9 cellular contexts compared by ENCODE assay signal in genomic region chr1:85224734-85225623, GRCh38. TPM values are rescaled to one million over a fixed set of nuclear protein-coding genes. Genes with fewer than 3 reads are reported as not detected.
DNase-seq lines count a peak whose midpoint lies in the region; ATAC-seq and TF ChIP-seq lines count a peak whose summit lies in the region.
"Had no signal": no experiment of that assay in that cellular context is flagged by ENCODE, and none has a peak within 500 bp of the region (broad histone marks: within the 10 kb centered on the region; RNA-seq: fewer than 3 reads in every experiment).

No MANE protein-coding gene starts in this region.

- no peak for TF ChIP-seq RAD21 in neural cell (conservative IDR thresholded peaks at IDR 0.05)

- no peak overlapping the region for H2AFZ ChIP-seq in neural cell (ENCODE audit: low read depth, low read length)

- peaks cover 46% of the 10 kb centered on the region for H3K4me1 ChIP-seq in HAP-1

- no peak for TF ChIP-seq CTCF in neural cell (IDR thresholded peaks at IDR 0.05; ENCODE audit: poor library complexity, severe bottlenecking)

- H3F3A ChIP-seq in neural cell (ENCODE audit: insufficient read depth, low read length, poor library complexity, severe bottlenecking): no peaks in the 10 kb centered on the region

- ATAC-seq in GM21360 (IDR thresholded peaks at IDR 0.05; ENCODE audit: unreplicated experiment): no peak
- no peak for ATAC-seq in HG03378 (IDR thresholded peaks at IDR 0.05; ENCODE audit: unreplicated experiment)
- no peak for ATAC-seq in GM18517 (IDR thresholded peaks at IDR 0.05; ENCODE audit: unreplicated experiment)

- H3K9ac ChIP-seq in neural cell (ENCODE audit: low read length): no peak overlapping the region

- H3K79me2 ChIP-seq in neural cell (replicated peaks; ENCODE audit: insufficient read depth, low read length): no peaks in the 10 kb centered on the region

- no peak overlapping the region for H3K4me2 ChIP-seq in neural cell (ENCODE audit: low read length)

- in situ Hi-C loops in HAP-1 (cut with MboI; ENCODE audit: low sequenced_read_pairs): no loop called here

- H4K20me1 ChIP-seq in neural cell (ENCODE audit: insufficient read depth): no peaks in the 10 kb centered on the region

- H3K9me3 ChIP-seq in HAP-1 (no peaks in the 10 kb centered on the region), neural cell (ENCODE audit: low read length) (no peaks in the 10 kb centered on the region)
- H3K9me3 ChIP-seq: breast epithelium had no signal

- no peaks in the 10 kb centered on the region for H3K27me3 ChIP-seq in HAP-1 (ENCODE audit: low read depth)
- no peaks in the 10 kb centered on the region for H3K27me3 ChIP-seq in neural cell (ENCODE audit: insufficient read depth, low read depth, low read length)
- H3K27me3 ChIP-seq: breast epithelium had no signal

- DNase-seq in HAP-1 (ENCODE audit: low spot score in 2 of 2) (peak; percentile 65 to 68), NCI-H510A (lab: John Stamatoyannopoulos, UW) (peak; percentile 98), fibroblast of peridontal ligament (ENCODE audit: extremely low read depth) (peak; percentile 43)
- DNase-seq in central memory CD4-positive, alpha-beta T cell: no peak

- H3K36me3 ChIP-seq in HAP-1 (replicated peaks): no peaks in the 10 kb centered on the region
- H3K36me3 ChIP-seq in neural cell (ENCODE audit: insufficient read depth, low read length): no peaks in the 10 kb centered on the region
- H3K36me3 ChIP-seq: breast epithelium had no signal

- no peak for TF ChIP-seq EP300 in neural cell (conservative IDR thresholded peaks at IDR 0.05; ENCODE audit: poor library complexity, severe bottlenecking)

- no peaks in the 10 kb centered on the region for H3K9me2 ChIP-seq in neural cell (ENCODE audit: insufficient read depth, low read length)

- H3K27ac ChIP-seq in neural cell (ENCODE audit: low read length): no peak overlapping the region

- H3K4me3 ChIP-seq in HAP-1 (no peak overlapping the region), neural cell (ENCODE audit: low read length) (no peak overlapping the region)
- H3K4me3 ChIP-seq: breast epithelium had no signal

TF ChIP-seq in neural cell, 6 proteins besides CTCF, POLR2A, EP300 and RAD21:
- peak; percentile 40 for TF ChIP-seq POLR2AphosphoS5 (IDR thresholded peaks at IDR 0.05)
- no peak for TF ChIP-seq SMC3 (conservative IDR thresholded peaks at IDR 0.05; ENCODE audit: poor library complexity)

RNA-seq across cellular contexts. Expression of gene SYDE2, which starts 24.2 kb away (rescaled TPM):
- 0.66 and 0.90 TPM in 2 replicates for polyA plus RNA-seq in neural cell
- 6.6 and 7.9 TPM in 2 replicates for polyA minus RNA-seq in neural cell

RNA-seq across cellular contexts. Expression of gene C1orf52, which starts 34.5 kb away (rescaled TPM):
- polyA plus RNA-seq in neural cell: 94.6 and 103 TPM in 2 replicates
- polyA minus RNA-seq in neural cell: 45.0 and 45.8 TPM in 2 replicates

RNA-seq across cellular contexts. Expression of gene BCL10, which starts 51.5 kb away (rescaled TPM):
- 17.3 and 18.9 TPM in 2 replicates for polyA plus RNA-seq in neural cell
- 43.6 and 44.3 TPM in 2 replicates for polyA minus RNA-seq in neural cell
